ENCODE assay signal across 10 cellular contexts in genomic region chr15:85955501-85956391, GRCh38.
DNase-seq lines count a peak whose midpoint lies in the region; ATAC-seq, FAIRE-seq and TF ChIP-seq lines count a peak whose summit lies in the region.
"Had no signal": no experiment of that assay in that cellular context is flagged by ENCODE, and none has a peak within 500 bp of the region (broad histone marks: within the 10 kb centered on the region; RNA-seq: fewer than 3 reads in every experiment).

No MANE protein-coding gene starts in this region.

- no peaks in the 10 kb centered on the region for H3K36me3 ChIP-seq in transverse colon

- FAIRE-seq in A549 (lab: Jason Lieb, UNC): peak; percentile 54

- CTCF ChIA-PET in A549 (lab: Yijun Ruan, JAX): interaction anchor here (1.0 kb wide), 1 partner anchor 9 kb away, joined by 4 read pairs; no protein-coding TSS in a partner anchor

- H3K4me3 ChIP-seq in A549 (no peak overlapping the region), transverse colon (no peak overlapping the region)

- no peak for TF ChIP-seq RAD21 in A549 (conservative IDR thresholded peaks at IDR 0.05 in 1 of 2, IDR thresholded peaks at IDR 0.05 in 1 of 2)

- TF ChIP-seq CTCF in A549 (IDR thresholded peaks at IDR 0.05) (no peak), transverse colon (IDR thresholded peaks at IDR 0.05) (no peak)

- H3K9me3 ChIP-seq in A549 (no peaks in the 10 kb centered on the region), transverse colon (no peaks in the 10 kb centered on the region)

- H3K4me2 ChIP-seq in A549: no peak overlapping the region

- ATAC-seq in A549 (no peak), GM19328 (IDR thresholded peaks at IDR 0.05; ENCODE audit: unreplicated experiment) (peak; percentile 79), HG02798 (IDR thresholded peaks at IDR 0.05; ENCODE audit: poor library complexity, unreplicated experiment) (peak; percentile 84), HG03558 (IDR thresholded peaks at IDR 0.05; ENCODE audit: extremely low read depth, unreplicated experiment) (peak; percentile 84)
- ATAC-seq: sciatic nerve had no signal

- POLR2A ChIA-PET in A549 (lab: Yijun Ruan, JAX): no interaction called here

- intact Hi-C loops in transverse colon (cut with DNase I; ENCODE audit: low total_unique reads): no loop called here

- in situ Hi-C loops in transverse colon (cut with MboI; ENCODE audit: low pct_ligation_motif_present in 1 of 4, low pct_unique_long_range_greater_than_20kb in 1 of 4, low sequenced_read_pairs in 3 of 4): no loop called here

- DNase-seq in A549 (ENCODE audit: low read depth in 1 of 2, low spot score in 1 of 2): peak in 1 of 2 experiments; percentile 23
- no peak for DNase-seq in pons (ENCODE audit: low spot score)
- DNase-seq in RKO (ENCODE audit: low spot score): no peak
- DNase-seq in inferior parietal cortex (ENCODE audit: extremely low spot score): no peak
- DNase-seq in transverse colon: no peak
- DNase-seq: NCI-H510A had no signal

- 6% methylated on average over 3 of the region's 3 CpGs for WGBS in A549 (ENCODE audit: missing lambda C conversion rate)
- 85 to 86% methylated on average over 3 of the region's 3 CpGs for WGBS in transverse colon (ENCODE audit: low coverage in 1 of 2), 2 donors

- TF ChIP-seq POLR2A in A549 (IDR thresholded peaks at IDR 0.05; ENCODE audit: low read length) (no peak), transverse colon (IDR thresholded peaks at IDR 0.05) (no peak)

- H3K4me1 ChIP-seq in A549: no peaks in the 10 kb centered on the region
- H3K4me1 ChIP-seq in transverse colon: no peaks in the 10 kb centered on the region

- TF ChIP-seq EP300 in A549 (IDR thresholded peaks at IDR 0.05): no peak
- no peak for TF ChIP-seq EP300 in transverse colon (IDR thresholded peaks at IDR 0.05; ENCODE audit: low read depth)

- H3K27me3 ChIP-seq in transverse colon: no peaks in the 10 kb centered on the region

- H3K27ac ChIP-seq in A549 (no peak overlapping the region), transverse colon (no peak overlapping the region)

TF ChIP-seq in A549, 52 proteins besides CTCF, POLR2A, EP300 and RAD21:
- TF ChIP-seq HOXB5 (CRISPR knock-in tag; IDR thresholded peaks at IDR 0.05) (no peak), MAZ (IDR thresholded peaks at IDR 0.05; ENCODE audit: borderline replicate concordance, low read depth, low read length) (no peak), CBX8 (IDR thresholded peaks at IDR 0.05) (no peak), SMC3 (IDR thresholded peaks at IDR 0.05) (no peak), MAX (IDR thresholded peaks at IDR 0.05) (no peak), BHLHE40 (IDR thresholded peaks at IDR 0.05; ENCODE audit: low read depth, low read length) (no peak), ZFP36 (IDR thresholded peaks at IDR 0.05; ENCODE audit: borderline replicate concordance, partially characterized antibody) (no peak), USF2 (IDR thresholded peaks at IDR 0.05) (no peak), RARB (CRISPR knock-in tag; IDR thresholded peaks at IDR 0.05) (no peak), HEYL (CRISPR knock-in tag; IDR thresholded peaks at IDR 0.05) (no peak), GATA3 (IDR thresholded peaks at IDR 0.05; ENCODE audit: borderline replicate concordance) (no peak), NR3C1 (IDR thresholded peaks at IDR 0.05) (no peak), HES2 (IDR thresholded peaks at IDR 0.05) (no peak), RFX5 (IDR thresholded peaks at IDR 0.05) (no peak), ESRRA (IDR thresholded peaks at IDR 0.05; ENCODE audit: borderline replicate concordance, low read length) (no peak), POLR2AphosphoS2 (conservative IDR thresholded peaks at IDR 0.05; ENCODE audit: low read length) (no peak)
TF ChIP-seq in A549: peak in this region for 0.

Comparison
In these comparisons a context has a peak if more than half of its experiments do, and no peak if none do; other contexts are left out.
1. ATAC-seq: peak in GM19328 (single experiment), HG02798 (single experiment) and HG03558 (single experiment); none in A549 (0 of 2).